In the genomic region with DNA sequence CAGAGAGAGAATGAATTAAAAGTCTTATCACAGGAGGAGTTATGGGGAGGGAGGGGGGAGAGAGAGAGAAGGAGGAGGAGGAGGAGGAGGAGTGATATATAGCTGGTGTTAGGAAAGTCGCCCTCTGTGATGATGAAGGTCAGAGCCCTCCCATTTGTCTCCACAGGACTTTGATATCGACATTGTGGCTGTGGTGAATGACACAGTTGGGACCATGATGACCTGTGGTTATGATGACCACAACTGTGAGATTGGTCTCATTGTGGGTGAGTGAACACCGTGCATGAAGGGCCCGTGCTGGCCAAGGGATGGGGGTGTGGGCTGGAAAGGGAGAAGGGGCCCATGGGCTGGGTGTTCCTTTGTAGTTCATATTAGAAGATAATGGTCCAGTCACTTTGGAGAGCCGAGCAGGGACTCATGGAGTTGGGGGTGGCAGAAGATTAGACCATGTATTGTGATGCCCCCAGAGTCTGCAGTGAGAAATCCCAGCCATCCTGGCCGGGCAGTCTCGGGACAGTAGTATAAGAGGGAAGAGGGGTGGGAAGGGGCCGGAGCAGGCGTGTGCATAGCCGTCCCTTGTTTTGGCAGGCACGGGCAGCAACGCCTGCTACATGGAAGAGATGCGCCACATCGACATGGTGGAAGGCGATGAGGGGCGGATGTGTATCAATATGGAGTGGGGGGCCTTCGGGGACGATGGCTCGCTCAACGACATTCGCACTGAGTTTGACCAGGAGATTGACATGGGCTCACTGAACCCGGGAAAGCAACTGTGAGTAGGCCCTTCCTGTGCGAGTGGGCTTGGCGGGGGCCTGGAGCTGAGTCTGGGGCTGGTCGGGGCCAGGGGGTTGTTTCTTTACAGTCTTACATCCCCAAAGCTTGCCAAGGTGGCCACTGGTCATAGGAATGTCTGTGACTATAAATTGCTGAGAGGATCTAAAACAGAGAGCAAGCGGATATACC, we compare ENCODE assay signal across 1 cellular context.
TF ChIP-seq lines count a peak whose summit lies in the region.

No MANE protein-coding gene starts in this region.

TF ChIP-seq in IMR-90, 13 proteins besides CTCF, POLR2A, EP300 and RAD21:
- TF ChIP-seq NFE2L2 (IDR thresholded peaks at IDR 0.05; ENCODE audit: low read depth, low read length) (no peak), CEBPB (IDR thresholded peaks at IDR 0.05; ENCODE audit: low read depth, low read length) (no peak), ELK1 (IDR thresholded peaks at IDR 0.05; ENCODE audit: borderline replicate concordance, low read depth, low read length) (no peak), SMC3 (IDR thresholded peaks at IDR 0.05; ENCODE audit: low read depth, low read length) (no peak), FOS (IDR thresholded peaks at IDR 0.05; ENCODE audit: low read depth, low read length) (no peak), MAZ (IDR thresholded peaks at IDR 0.05; ENCODE audit: borderline replicate concordance, low read depth, low read length) (no peak), CHD1 (IDR thresholded peaks at IDR 0.05; ENCODE audit: low read depth, low read length) (no peak), MAFK (IDR thresholded peaks at IDR 0.05; ENCODE audit: low read depth, low read length) (no peak), RFX5 (IDR thresholded peaks at IDR 0.05; ENCODE audit: low read depth, low read length) (no peak), RCOR1 (IDR thresholded peaks at IDR 0.05; ENCODE audit: insufficient replicate concordance, low read length) (no peak), MXI1 (IDR thresholded peaks at IDR 0.05; ENCODE audit: borderline replicate concordance, low read depth, low read length) (no peak), BHLHE40 (IDR thresholded peaks at IDR 0.05; ENCODE audit: low read depth, low read length) (no peak)
- TF ChIP-seq, protein P1, sequence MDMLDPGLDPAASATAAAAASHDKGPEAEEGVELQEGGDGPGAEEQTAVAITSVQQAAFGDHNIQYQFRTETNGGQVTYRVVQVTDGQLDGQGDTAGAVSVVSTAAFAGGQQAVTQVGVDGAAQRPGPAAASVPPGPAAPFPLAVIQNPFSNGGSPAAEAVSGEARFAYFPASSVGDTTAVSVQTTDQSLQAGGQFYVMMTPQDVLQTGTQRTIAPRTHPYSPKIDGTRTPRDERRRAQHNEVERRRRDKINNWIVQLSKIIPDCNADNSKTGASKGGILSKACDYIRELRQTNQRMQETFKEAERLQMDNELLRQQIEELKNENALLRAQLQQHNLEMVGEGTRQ (IDR thresholded peaks at IDR 0.05; ENCODE audit: low read depth, low read length): no peak
